ENCODE assay signal across 8 cellular contexts in the genomic region with DNA sequence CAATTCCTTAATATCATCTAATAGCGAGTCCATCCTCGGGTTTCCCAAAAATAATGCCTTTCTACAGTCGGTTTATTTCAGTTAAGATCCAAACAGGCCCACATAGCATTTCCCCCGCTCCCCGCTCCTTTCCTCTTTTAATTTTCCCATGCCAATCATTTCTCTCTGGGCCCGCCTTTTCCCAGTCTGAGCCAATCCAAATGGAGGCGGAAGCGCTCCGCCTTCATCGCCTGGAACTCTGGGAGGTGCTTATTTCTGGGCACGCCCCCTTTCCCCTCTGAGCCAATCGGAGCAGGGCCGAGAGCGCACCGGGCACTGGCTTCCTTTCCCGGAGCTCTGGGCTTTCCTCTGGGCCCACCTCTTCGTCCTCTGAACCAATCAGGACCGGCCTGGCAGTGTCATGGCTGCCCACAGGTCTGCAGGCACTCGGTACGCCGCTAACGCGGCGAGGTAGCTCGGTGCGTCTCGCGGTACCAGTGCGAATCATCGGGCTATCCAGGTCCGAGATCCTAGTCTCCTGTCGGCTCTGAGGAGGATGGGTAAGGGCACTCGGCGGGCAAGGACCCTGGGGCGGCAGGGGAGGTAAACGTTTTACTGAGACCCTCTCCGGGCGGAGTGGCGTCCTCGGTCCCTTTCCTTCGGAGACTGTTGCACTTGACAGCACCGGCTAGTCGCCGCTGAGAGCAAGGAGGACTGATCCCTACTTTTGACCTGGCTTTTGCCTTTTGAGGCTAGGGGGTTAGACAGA. TPM values are rescaled to one million over a fixed set of nuclear protein-coding genes. Genes with fewer than 3 reads are reported as not detected.
A peak's percentile ranks its signal among the peaks of the same experiment; 100 is the strongest.
DNase-seq lines count a peak whose midpoint lies in the region; ATAC-seq, FAIRE-seq and TF ChIP-seq lines count a peak whose summit lies in the region.
"Not testable (repeated sequence)": the region's sequence is repeated elsewhere in the genome, so short reads cannot be mapped to it uniquely, and the experiment has no call there.

A gene with protein sequence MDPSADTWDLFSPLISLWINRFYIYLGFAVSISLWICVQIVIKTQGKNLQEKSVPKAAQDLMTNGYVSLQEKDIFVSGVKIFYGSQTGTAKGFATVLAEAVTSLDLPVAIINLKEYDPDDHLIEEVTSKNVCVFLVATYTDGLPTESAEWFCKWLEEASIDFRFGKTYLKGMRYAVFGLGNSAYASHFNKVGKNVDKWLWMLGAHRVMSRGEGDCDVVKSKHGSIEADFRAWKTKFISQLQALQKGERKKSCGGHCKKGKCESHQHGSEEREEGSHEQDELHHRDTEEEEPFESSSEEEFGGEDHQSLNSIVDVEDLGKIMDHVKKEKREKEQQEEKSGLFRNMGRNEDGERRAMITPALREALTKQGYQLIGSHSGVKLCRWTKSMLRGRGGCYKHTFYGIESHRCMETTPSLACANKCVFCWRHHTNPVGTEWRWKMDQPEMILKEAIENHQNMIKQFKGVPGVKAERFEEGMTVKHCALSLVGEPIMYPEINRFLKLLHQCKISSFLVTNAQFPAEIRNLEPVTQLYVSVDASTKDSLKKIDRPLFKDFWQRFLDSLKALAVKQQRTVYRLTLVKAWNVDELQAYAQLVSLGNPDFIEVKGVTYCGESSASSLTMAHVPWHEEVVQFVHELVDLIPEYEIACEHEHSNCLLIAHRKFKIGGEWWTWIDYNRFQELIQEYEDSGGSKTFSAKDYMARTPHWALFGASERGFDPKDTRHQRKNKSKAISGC (plus strand): TSS at position 390 of the 748 bp plus-strand sequence. CDS start 146 bp downstream, at position 536.

- DNase-seq in GM12892 (ENCODE audit: insufficient read length) = peak; percentile 47
- DNase-seq in NCI-H146 treated with DMSO at 0.1 percent for 48 hours (lab: John Stamatoyannopoulos, UW; ENCODE audit: unreplicated experiment) = peak; percentile 94
- peak; percentile 96 for DNase-seq in amniotic stem cell (lab: John Stamatoyannopoulos, UW)
- DNase-seq in heart right ventricle = peak; percentile 97 to 99
- peak; percentile 97 to 100 (median 99) for DNase-seq in posterior cingulate gyrus
- DNase-seq in upper lobe of left lung = peak; percentile 90 to 99

- TF ChIP-seq CTCF in heart right ventricle (IDR thresholded peaks at IDR 0.05); upper lobe of left lung (IDR thresholded peaks at IDR 0.05): not testable (repeated sequence)

- peak; percentile 94 for FAIRE-seq in GM12892 (lab: Jason Lieb, UNC)

- H3K4me3 ChIP-seq in heart right ventricle (peak within 1 kb of the TSS; percentile 61 to 95 (median 76)), upper lobe of left lung (peak within 1 kb of the TSS; percentile 57 to 89 (median 72))

- WGBS in heart right ventricle, 2 donors = 0% methylated on average over 36 to 44 of the region's 44 CpGs
- 0% methylated on average over 23 to 43 of the region's 44 CpGs for WGBS in upper lobe of left lung, 2 donors

- peak; percentile 88 for TF ChIP-seq POLR2A in GM12892 (IDR thresholded peaks at IDR 0.05; ENCODE audit: low read depth, low read length)
- peak in 2 of 4 donors; percentile 17 to 80 for TF ChIP-seq POLR2A in upper lobe of left lung (IDR thresholded peaks at IDR 0.05)

- H3K36me3 ChIP-seq in heart right ventricle (peaks cover 0 to 53% (median 22%) of the 10 kb centered on the region in 9 donors), upper lobe of left lung (peaks cover 6 to 37% (median 22%) of the 10 kb centered on the region in 4 donors)

- H3K4me1 ChIP-seq in heart right ventricle (peaks cover 5 to 35% (median 22%) of the 10 kb centered on the region in 9 donors), upper lobe of left lung (peaks cover 13 to 24% (median 20%) of the 10 kb centered on the region in 4 donors)

- not testable (repeated sequence) for H3K9me3 ChIP-seq in heart right ventricle, upper lobe of left lung

- not testable (repeated sequence) for H3K27me3 ChIP-seq in heart right ventricle, upper lobe of left lung

- intact Hi-C loops in T-helper 1 cell treated with Interleukin-12 subunit alpha and Interleukin-12 subunit beta and Interleukin-4 antibody, amounts not matched to agents 30 ng/mL and 1 ng/mL, for 36 hours (cut with micrococcal nuclease) = loop anchor here (1.0 to 2.0 kb wide), 13 partner anchors 75 to 1246 kb away; a partner anchor contains a TSS
- intact Hi-C loops in heart right ventricle (cut with DNase I) = loop anchor here in 2 of 10 donors (5.0 to 10.0 kb wide), 4 partner anchors 72 to 314 kb away; a partner anchor contains a TSS
- intact Hi-C loops in posterior cingulate gyrus (cut with DNase I) = loop anchor here (10.0 kb wide), 1 partner anchor 502 kb away; no protein-coding TSS in a partner anchor

- TF ChIP-seq EP300 in upper lobe of left lung (IDR thresholded peaks at IDR 0.05) = not testable (repeated sequence)

- H3K27ac ChIP-seq in heart right ventricle (peak within 1 kb of the TSS in 9 of 10 donors; percentile 79 to 100 (median 97)), upper lobe of left lung (peak within 1 kb of the TSS; percentile 79 to 99 (median 96))

- ATAC-seq in HG02870 (IDR thresholded peaks at IDR 0.05; ENCODE audit: unreplicated experiment) (peak; percentile 92), heart right ventricle (peak; percentile 92 to 95 (median 94)), upper lobe of left lung (ENCODE audit: low FRiP score in 2 of 2) (peak; percentile 94 to 99)

RNA-seq across cellular contexts. Expression of the gene that starts here (rescaled TPM):
- 11.6 TPM for polyA plus RNA-seq in GM12892 (2012; ENCODE audit: missing spikeins)
- total RNA-seq in T-helper 1 cell treated with Interleukin-12 subunit alpha and Interleukin-12 subunit beta and Interleukin-4 antibody, amounts not matched to agents 30 ng/mL and 1 ng/mL, for 36 hours = 20.9 and 22.7 TPM in 2 replicates
- 10 to 100 TPM in 5 of 10 donors, 1 to 10 TPM in 5; 7.8 to 15.1 (median 10.0) TPM for total RNA-seq in heart right ventricle
- polyA plus RNA-seq in heart right ventricle = 1 to 10 TPM; 6.7 to 6.9 TPM
- 10 to 100 TPM; 13.9 to 40.9 (median 17.2) TPM for total RNA-seq in upper lobe of left lung

Comparison
In these comparisons a context has a peak if more than half of its experiments do, and no peak if none do; other contexts are left out.
1. Peak in every context shown above with its lines: DNase-seq, ATAC-seq, H3K4me3 ChIP-seq and H3K27ac ChIP-seq.
2. DNase-seq: peak in every context shown above with its lines; median percentile 99 in posterior cingulate gyrus; 98 in heart right ventricle; 96 in amniotic stem cell; 94 in upper lobe of left lung; 94 in NCI-H146 treated with DMSO at 0.1 percent for 48 hours; 47 in GM12892.